8 cellular contexts compared by ENCODE assay signal in the genomic region with DNA sequence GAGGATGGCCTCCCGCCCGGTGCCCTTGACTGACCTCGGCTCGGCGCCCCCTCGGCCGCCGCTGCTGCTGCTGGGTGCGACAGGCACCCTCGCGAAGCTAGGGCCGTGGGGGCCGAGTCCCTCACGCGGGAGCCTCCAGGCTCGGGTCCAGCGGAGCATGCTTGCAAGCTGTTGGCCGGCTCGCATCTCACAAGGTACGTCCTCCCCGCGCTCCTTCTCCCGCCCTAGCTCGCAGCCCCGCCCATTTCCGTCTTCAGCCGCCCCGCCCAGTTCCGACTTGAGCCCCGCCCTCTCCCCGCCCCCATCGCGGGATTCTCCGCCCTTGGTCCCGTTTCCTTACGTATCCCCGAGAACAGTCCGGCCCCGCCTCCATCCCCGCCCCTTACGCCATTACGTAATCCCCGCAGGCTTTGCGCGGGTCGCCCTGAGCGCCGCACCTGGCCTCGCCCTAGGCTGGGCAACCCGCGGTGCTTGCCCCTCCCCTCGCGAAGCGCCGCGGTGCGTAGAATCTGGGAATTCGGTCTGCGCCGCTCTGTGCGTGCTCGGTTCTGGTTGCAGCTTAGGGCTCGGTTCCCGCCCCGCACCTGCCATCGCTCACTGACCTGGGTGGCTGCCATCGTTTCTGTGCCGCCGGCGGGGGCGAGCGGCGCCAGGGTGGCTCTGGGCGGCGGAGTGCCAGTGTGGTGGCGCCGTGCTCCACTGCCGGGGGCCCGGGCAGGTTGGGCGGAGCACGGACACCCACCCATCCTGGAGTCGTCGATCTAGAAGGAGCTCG. TPM values are rescaled to one million over a fixed set of nuclear protein-coding genes. Genes with fewer than 3 reads are reported as not detected.
DNase-seq lines count a peak whose midpoint lies in the region; TF ChIP-seq lines count a peak whose summit lies in the region.

A gene with protein sequence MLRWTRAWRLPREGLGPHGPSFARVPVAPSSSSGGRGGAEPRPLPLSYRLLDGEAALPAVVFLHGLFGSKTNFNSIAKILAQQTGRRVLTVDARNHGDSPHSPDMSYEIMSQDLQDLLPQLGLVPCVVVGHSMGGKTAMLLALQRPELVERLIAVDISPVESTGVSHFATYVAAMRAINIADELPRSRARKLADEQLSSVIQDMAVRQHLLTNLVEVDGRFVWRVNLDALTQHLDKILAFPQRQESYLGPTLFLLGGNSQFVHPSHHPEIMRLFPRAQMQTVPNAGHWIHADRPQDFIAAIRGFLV (minus strand): TSS at position 191 of the 775 bp plus-strand sequence. CDS start 32 bp downstream, at position 159.

- DNase-seq in GM03348 (ENCODE audit: low spot score) = peak; percentile 99
- peak; percentile 84 for DNase-seq in HFF-Myc (ENCODE audit: extremely low read depth, low read depth)
- DNase-seq in NAMALWA (ENCODE audit: low spot score) = peak; percentile 98
- DNase-seq in SK-MEL-5 (ENCODE audit: low read depth, low spot score) = peak; percentile 95
- peak; percentile 99 for DNase-seq in activated naive CD4-positive, alpha-beta T cell treated with Interleukin-2 at 50 U/mL for 16 hours
- DNase-seq in foreskin melanocyte = peak; percentile 81
- peak; percentile 95 for DNase-seq in neuronal stem cell (ENCODE audit: low spot score)

- peak within 1 kb of the TSS; percentile 100 for H2BK12ac ChIP-seq in neuronal stem cell (ENCODE audit: low read length)

- H2BK120ac ChIP-seq in neuronal stem cell (ENCODE audit: low read depth, low read length) = peak within 1 kb of the TSS; percentile 72

- TF ChIP-seq CTCF in HFF-Myc (IDR thresholded peaks at IDR 0.05; ENCODE audit: low read depth, low read length, missing control alignments) = no peak

- H2BK15ac ChIP-seq in neuronal stem cell (ENCODE audit: low read length) = peak within 1 kb of the TSS; percentile 100

- in situ Hi-C loops in SK-MEL-5 (cut with HindIII; ENCODE audit: low pct_unique_long_range_greater_than_20kb, low sequenced_read_pairs) = no loop called here

- H3K9me3 ChIP-seq in neuronal stem cell (replicated peaks in 1 of 2; ENCODE audit: control insufficient read depth in 2 of 2, insufficient read depth in 1 of 2, low read depth in 1 of 2, low read length in 2 of 2) (no peaks in the 10 kb centered on the region), subcutaneous abdominal adipose tissue (ENCODE audit: control insufficient read depth in 5 of 5, low read length in 5 of 5) (no peaks in the 10 kb centered on the region)

- H3K79me1 ChIP-seq in neuronal stem cell (ENCODE audit: low read depth, low read length) = peaks cover 6% of the 10 kb centered on the region

- H3K27me3 ChIP-seq in neuronal stem cell (ENCODE audit: control insufficient read depth in 3 of 3, insufficient read depth in 3 of 3, low read depth in 1 of 3, low read length in 3 of 3) = no peaks in the 10 kb centered on the region
- no peaks in the 10 kb centered on the region for H3K27me3 ChIP-seq in subcutaneous abdominal adipose tissue (ENCODE audit: control insufficient read depth in 5 of 5, insufficient read depth in 4 of 5, low read length in 5 of 5)

- H2AFZ ChIP-seq in neuronal stem cell (ENCODE audit: low read length) = peak within 1 kb of the TSS; percentile 98

- H3K4me2 ChIP-seq in neuronal stem cell (ENCODE audit: insufficient read depth, low read length, poor library complexity, severe bottlenecking) = peak within 1 kb of the TSS; percentile 98

- peak within 1 kb of the TSS; percentile 93 for H3K4ac ChIP-seq in neuronal stem cell (ENCODE audit: low read length)

- peaks cover 21 to 22% of the 10 kb centered on the region in 2 donors for H3K36me3 ChIP-seq in neuronal stem cell (replicated peaks in 1 of 2; ENCODE audit: control insufficient read depth in 2 of 2, insufficient read depth in 2 of 2, low read length in 2 of 2)
- H3K36me3 ChIP-seq in subcutaneous abdominal adipose tissue (ENCODE audit: control insufficient read depth in 5 of 5, insufficient read depth in 5 of 5, low read length in 5 of 5) = peaks cover 0 to 21% (median 16%) of the 10 kb centered on the region in 5 donors

- peak within 1 kb of the TSS; percentile 43 for H4K8ac ChIP-seq in neuronal stem cell (ENCODE audit: low read depth, low read length)

- H3K27ac ChIP-seq in neuronal stem cell (replicated peaks; ENCODE audit: low read length) (peak within 1 kb of the TSS; percentile 79), subcutaneous abdominal adipose tissue (ENCODE audit: low read depth, low read length) (peak within 1 kb of the TSS; percentile 37)

- H4K91ac ChIP-seq in neuronal stem cell (ENCODE audit: low read depth, low read length, poor library complexity) = peak within 1 kb of the TSS; percentile 92

- H3K14ac ChIP-seq in neuronal stem cell (ENCODE audit: low read length) = no peak within 1 kb of the TSS

- no CpG with 5 or more reads among the region's 84 CpGs for WGBS in neuronal stem cell (ENCODE audit: extremely low coverage in 2 of 2, insufficient read length in 2 of 2, insufficient replicate concordance in 1 of 2), 2 donors

- H3K18ac ChIP-seq in neuronal stem cell (ENCODE audit: low read length) = peak within 1 kb of the TSS; percentile 99

- peak within 1 kb of the TSS; percentile 99 for H2BK5ac ChIP-seq in neuronal stem cell (ENCODE audit: low read length)

- peak within 1 kb of the TSS; percentile 84 for H3K4me3 ChIP-seq in HFF-Myc (replicated peaks; ENCODE audit: low read depth, low read length)
- H3K4me3 ChIP-seq in neuronal stem cell (ENCODE audit: low read length in 2 of 2) = peak within 1 kb of the TSS; percentile 88 to 96
- H3K4me3 ChIP-seq in subcutaneous abdominal adipose tissue (ENCODE audit: low read depth in 1 of 5, low read length in 5 of 5) = peak within 1 kb of the TSS; percentile 72 to 91 (median 86)

- peak within 1 kb of the TSS; percentile 99 for H3K23ac ChIP-seq in neuronal stem cell (ENCODE audit: low read depth, low read length, poor library complexity)

- peak within 1 kb of the TSS; percentile 97 for H3K9ac ChIP-seq in neuronal stem cell (ENCODE audit: low read depth, low read length, poor library complexity)
- peak within 1 kb of the TSS in 4 of 5 donors; percentile 77 to 85 (median 80) for H3K9ac ChIP-seq in subcutaneous abdominal adipose tissue (ENCODE audit: low read length in 5 of 5)

- H2AK5ac ChIP-seq in neuronal stem cell (ENCODE audit: low read depth, low read length) = peak within 1 kb of the TSS; percentile 84

- H3K4me1 ChIP-seq in neuronal stem cell (ENCODE audit: control insufficient read depth in 2 of 2, insufficient read depth in 1 of 2, low read depth in 1 of 2, low read length in 2 of 2) = peaks cover 24 to 27% of the 10 kb centered on the region in 2 donors
- H3K4me1 ChIP-seq in subcutaneous abdominal adipose tissue (ENCODE audit: control insufficient read depth in 5 of 5, insufficient read depth in 5 of 5, low read length in 5 of 5) = peaks cover 4 to 45% (median 38%) of the 10 kb centered on the region in 5 donors

RNA-seq across cellular contexts. Expression of the gene that starts here (rescaled TPM):
- 27.5 and 31.8 TPM in 2 replicates for total RNA-seq in SK-MEL-5 (2014; rRNA removed; shearing (Covaris generic))
- polyA plus RNA-seq in SK-MEL-5 (2015; cell fraction: cytosol; rRNA removed) = 34.0 and 38.3 TPM in 2 replicates
- 105 and 159 TPM in 2 replicates for polyA plus RNA-seq in SK-MEL-5 (2015; cell fraction: nucleus; rRNA removed)
- 17.1 TPM for polyA plus RNA-seq in neuronal stem cell (2013, experiment 1 of 2)
- polyA plus RNA-seq in neuronal stem cell (2013, experiment 2 of 2) = 16.7 TPM

Comparison
In these comparisons a context has a peak if more than half of its experiments do, and no peak if none do; other contexts are left out.
1. Peak in every context shown above with its lines: DNase-seq, H3K4me3 ChIP-seq and H3K27ac ChIP-seq.